8 cellular contexts compared by ENCODE assay signal in the genomic region with DNA sequence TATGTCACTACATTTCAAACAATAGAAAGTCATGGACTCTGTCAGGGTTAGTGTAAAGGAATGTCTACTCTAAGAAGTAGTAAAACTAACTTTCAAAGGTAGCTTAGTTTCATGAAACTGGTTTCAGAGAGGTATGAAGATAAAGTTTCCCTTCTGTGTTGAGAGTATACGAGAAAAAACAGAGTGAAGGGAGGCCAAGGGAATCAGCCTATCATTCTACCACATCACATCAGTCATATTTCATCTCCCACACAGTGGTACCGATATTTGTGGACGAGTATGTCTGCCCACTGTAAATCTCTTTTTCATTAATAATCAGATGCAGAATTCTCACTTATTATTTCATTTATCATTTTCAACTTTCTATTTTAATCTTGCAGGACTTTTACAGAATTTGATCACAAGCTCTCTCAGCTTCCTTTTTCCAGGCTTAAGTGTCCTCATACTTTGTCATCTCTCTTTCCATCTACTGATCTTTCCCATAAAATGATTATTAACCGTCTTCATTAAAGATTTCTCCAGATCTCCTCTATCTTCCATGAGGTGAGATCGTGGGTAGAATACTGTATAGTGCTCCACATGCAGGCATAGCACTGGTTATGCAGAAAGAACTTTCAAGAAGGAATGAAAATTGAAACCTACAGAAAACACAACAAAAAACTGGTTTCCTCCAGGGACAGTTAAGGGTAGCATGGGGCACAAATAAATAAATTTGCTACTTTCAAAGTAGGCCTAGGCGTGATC. TPM values are rescaled to one million over a fixed set of nuclear protein-coding genes. Genes with fewer than 3 reads are reported as not detected.
DNase-seq lines count a peak whose midpoint lies in the region; ATAC-seq, FAIRE-seq and TF ChIP-seq lines count a peak whose summit lies in the region.

No MANE protein-coding gene starts in this region.

- ATAC-seq in activated T-cell treated with anti-CD3 and anti-CD28 coated beads, Interleukin-2, amount 50 U/mL, for 4 hours, result peak; percentile 69 to 79
- ATAC-seq in HG02759 (IDR thresholded peaks at IDR 0.05; ENCODE audit: unreplicated experiment), result no peak
- no peak for ATAC-seq in HG03045 (IDR thresholded peaks at IDR 0.05; ENCODE audit: unreplicated experiment)

- no peaks in the 10 kb centered on the region for H3F3A ChIP-seq in SU-DHL-6 (ENCODE audit: insufficient read depth)

- H3K4me1 Mint-ChIP-seq in activated T-cell treated with anti-CD3 and anti-CD28 coated beads, Interleukin-2, amount 50 U/mL, for 4 hours (ENCODE audit: low read depth), result peaks cover 41% of the 10 kb centered on the region
- peaks cover 52 to 74% of the 10 kb centered on the region in 2 donors for H3K4me1 Mint-ChIP-seq in immature natural killer cell

- peak overlapping the region; percentile 24 for H3K4me2 ChIP-seq in SU-DHL-6 (ENCODE audit: low read depth, low read length, poor library complexity, severe bottlenecking)

- no peaks in the 10 kb centered on the region for H4K20me1 ChIP-seq in SU-DHL-6 (ENCODE audit: low read depth, low read length)

- H3K9me3 ChIP-seq in SU-DHL-6 (ENCODE audit: insufficient read depth, low read length), result no peaks in the 10 kb centered on the region
- H3K9me3 ChIP-seq in tibial artery, result no peaks in the 10 kb centered on the region

- no peaks in the 10 kb centered on the region for H3K79me2 ChIP-seq in SU-DHL-6 (ENCODE audit: insufficient read depth, low read length)

- DNase-seq in activated T-cell treated with anti-CD3 and anti-CD28 coated beads, Interleukin-2, amount 50 U/mL, for 4 hours, result no peak
- DNase-seq in activated T-cell treated with anti-CD3 and anti-CD28 coated beads for 4 hours (no peak), immature natural killer cell (no peak), tibial artery (no peak), GM19239 (ENCODE audit: insufficient read length, low spot score) (no peak)

- H2AFZ ChIP-seq in SU-DHL-6 (ENCODE audit: low read depth, low read length, severe bottlenecking), result peak overlapping the region; percentile 57

- intact Hi-C loops in tibial artery (cut with DNase I; ENCODE audit: low total_unique reads), result loop anchor here (5.0 to 10.0 kb wide), 2 partner anchors 493 to 796 kb away; no protein-coding TSS in a partner anchor

- TF ChIP-seq CTCF in SU-DHL-6 (IDR thresholded peaks at IDR 0.05; ENCODE audit: insufficient read depth, low read length, poor library complexity, severe bottlenecking) (no peak), tibial artery (IDR thresholded peaks at IDR 0.05) (no peak)

- H3K27ac ChIP-seq in SU-DHL-6 (ENCODE audit: low read depth, low read length) (no peak overlapping the region), tibial artery (peak overlapping the region; percentile 83 to 85)

- no peak for FAIRE-seq in GM19239 (lab: Jason Lieb, UNC)

- no peaks in the 10 kb centered on the region for H3K9me2 ChIP-seq in SU-DHL-6 (replicated peaks; ENCODE audit: insufficient read depth, low read length)

- no peak overlapping the region for H3K4me3 ChIP-seq in SU-DHL-6 (ENCODE audit: insufficient read depth, low read length, poor library complexity, severe bottlenecking)
- H3K4me3 ChIP-seq in tibial artery, result peak overlapping the region; percentile 51 to 55

- peaks cover 6% of the 10 kb centered on the region for H3K36me3 Mint-ChIP-seq in activated T-cell treated with anti-CD3 and anti-CD28 coated beads, Interleukin-2, amount 50 U/mL, for 4 hours (ENCODE audit: insufficient read depth)
- H3K36me3 Mint-ChIP-seq in immature natural killer cell, result peaks cover 13 to 20% (median 13%) of the 10 kb centered on the region in 3 donors

- H3K36me3 ChIP-seq in SU-DHL-6 (ENCODE audit: low read length) (no peaks in the 10 kb centered on the region), tibial artery (no peaks in the 10 kb centered on the region)

- H3K27me3 Mint-ChIP-seq in activated T-cell treated with anti-CD3 and anti-CD28 coated beads, Interleukin-2, amount 50 U/mL, for 4 hours (ENCODE audit: low read depth), result no peaks in the 10 kb centered on the region
- H3K27me3 Mint-ChIP-seq in immature natural killer cell (ENCODE audit: low read depth in 3 of 3), result no peaks in the 10 kb centered on the region

- peak overlapping the region; percentile 44 for H3K4me3 Mint-ChIP-seq in activated T-cell treated with anti-CD3 and anti-CD28 coated beads, Interleukin-2, amount 50 U/mL, for 4 hours
- peak overlapping the region; percentile 7 to 67 (median 34) for H3K4me3 Mint-ChIP-seq in immature natural killer cell

- peaks cover 6% of the 10 kb centered on the region for H3K9me3 Mint-ChIP-seq in activated T-cell treated with anti-CD3 and anti-CD28 coated beads, Interleukin-2, amount 50 U/mL, for 4 hours
- H3K9me3 Mint-ChIP-seq in immature natural killer cell, result no peaks in the 10 kb centered on the region

- H3K9ac ChIP-seq in SU-DHL-6 (ENCODE audit: low read length), result no peak overlapping the region

- H3K27me3 ChIP-seq in SU-DHL-6 (ENCODE audit: low read length), result no peaks in the 10 kb centered on the region
- no peaks in the 10 kb centered on the region for H3K27me3 ChIP-seq in tibial artery

- peak overlapping the region; percentile 70 to 94 (median 86) for H3K27ac Mint-ChIP-seq in immature natural killer cell

- peaks cover 0 to 21% (median 7%) of the 10 kb centered on the region in 4 donors for H3K4me1 ChIP-seq in tibial artery

RNA-seq across cellular contexts. Expression of a gene that starts 11.5 kb away (rescaled TPM):
- total RNA-seq in activated T-cell treated with anti-CD3 and anti-CD28 coated beads, Interleukin-2, amount 50 U/mL, for 4 hours, result 100 to 1,000 TPM; 186 to 199 (median 196) TPM
- polyA plus RNA-seq in immature natural killer cell, result 100 to 1,000 TPM in 1 of 3 donors, 10 to 100 TPM in 2; 78.8 to 205 (median 80.3) TPM

Comparison
In these comparisons a context has a peak if more than half of its experiments do, and no peak if none do; other contexts are left out.
1. ATAC-seq: peak in activated T-cell treated with anti-CD3 and anti-CD28 coated beads, Interleukin-2, amount 50 U/mL, for 4 hours (2 of 2); none in HG02759 (single experiment) and HG03045 (single experiment).